In genomic region chr21:42641311-42642218, GRCh38 we compare ENCODE assay signal across 1 cellular context.
TF ChIP-seq lines count a peak whose summit lies in the region.

No MANE protein-coding gene starts in this region.

TF ChIP-seq in GM23338, 12 proteins besides CTCF, POLR2A, EP300 and RAD21 (continued from another document):
- no peak for TF ChIP-seq REST (IDR thresholded peaks at IDR 0.05; ENCODE audit: unreplicated experiment)
